14 cellular contexts compared by ENCODE assay signal in genomic region chr5:6480133-6481051, GRCh38. TPM values are rescaled to one million over a fixed set of nuclear protein-coding genes. Genes with fewer than 3 reads are reported as not detected.
DNase-seq lines count a peak whose midpoint lies in the region; ATAC-seq and TF ChIP-seq lines count a peak whose summit lies in the region.
"Had no signal": no experiment of that assay in that cellular context is flagged by ENCODE, and none has a peak within 500 bp of the region (broad histone marks: within the 10 kb centered on the region; RNA-seq: fewer than 3 reads in every experiment).

No MANE protein-coding gene starts in this region.

- BruUV-seq in Calu3 (replicated peaks; lab: Mats Ljungman, UMichigan), result no TSS peak

- H3K27me3 Mint-ChIP-seq in activated B cell treated with CpG ODN at 0.5 μM for 24 hours (peaks cover 2% of the 10 kb centered on the region), Calu3 (ENCODE audit: unreplicated experiment) (peaks cover 48% of the 10 kb centered on the region)

- H3K9me3 Mint-ChIP-seq in activated B cell treated with CpG ODN at 0.5 μM for 24 hours, result no peaks in the 10 kb centered on the region
- H3K9me3 Mint-ChIP-seq in Calu3 (ENCODE audit: low read depth, unreplicated experiment), result no peaks in the 10 kb centered on the region
- H3K9me3 Mint-ChIP-seq: T-cell had no signal

- peaks cover 36% of the 10 kb centered on the region for H3K4me1 Mint-ChIP-seq in activated B cell treated with CpG ODN at 0.5 μM for 24 hours
- no peaks in the 10 kb centered on the region for H3K4me1 Mint-ChIP-seq in Calu3 (ENCODE audit: low read depth, unreplicated experiment)

- H3K27ac Mint-ChIP-seq in activated B cell treated with CpG ODN at 0.5 μM for 24 hours (peak overlapping the region; percentile 53), Calu3 (ENCODE audit: unreplicated experiment) (no peak overlapping the region)
- H3K27ac Mint-ChIP-seq: T-cell had no signal

- POLR2A ChIA-PET in activated B cell treated with CpG ODN at 0.5 μM for 24 hours (lab: Charles Lee) (no interaction called here), HEK293T (lab: Yijun Ruan, JAX) (no interaction called here)

- DNase-seq in activated B cell treated with CpG ODN at 0.5 μM for 24 hours (no peak), Calu3 (no peak), mucosa of gallbladder (ENCODE audit: low spot score) (no peak), HEK293T (ENCODE audit: extremely low spot score) (no peak), NCI-H1092 treated with DMSO at 0.1 percent for 48 hours (lab: John Stamatoyannopoulos, UW) (no peak)
- DNase-seq: Caco-2; foreskin fibroblast; mammary epithelial cell; NCI-H146; stimulated activated naive CD8-positive, alpha-beta T cell treated with anti-CD3 and anti-CD28 coated beads, Interleukin-15, Interleukin-2, amounts not matched to agents 100 U/mL and 50 U/mL, for 24 hours; T-cell had no signal

- no peaks in the 10 kb centered on the region for H3K36me3 Mint-ChIP-seq in activated B cell treated with CpG ODN at 0.5 μM for 24 hours (ENCODE audit: low read depth)
- H3K36me3 Mint-ChIP-seq in Calu3 (ENCODE audit: insufficient read depth, unreplicated experiment), result peaks cover 5% of the 10 kb centered on the region
- H3K36me3 Mint-ChIP-seq: T-cell had no signal

- intact Hi-C loops in activated B cell treated with CpG ODN at 0.5 μM for 24 hours (cut with micrococcal nuclease), result loop anchor here (2.0 to 10.0 kb wide), 4 partner anchors 30 to 1058 kb away; partner anchors contain the start of gene ICE1
- intact Hi-C loops in Calu3 (cut with micrococcal nuclease; ENCODE audit: unreplicated experiment), result no loop called here

- TF ChIP-seq CTCF in activated B cell treated with CpG ODN at 0.5 μM for 24 hours (IDR thresholded peaks at IDR 0.05) (no peak), Calu3 (IDR thresholded peaks at IDR 0.05; ENCODE audit: unreplicated experiment) (no peak)

- H3K4me3 Mint-ChIP-seq in activated B cell treated with CpG ODN at 0.5 μM for 24 hours (no peak overlapping the region), Calu3 (ENCODE audit: low read depth, unreplicated experiment) (no peak overlapping the region)
- H3K4me3 Mint-ChIP-seq: T-cell had no signal

- peak; percentile 30 for ATAC-seq in GM18499 (IDR thresholded peaks at IDR 0.05; ENCODE audit: insufficient read depth, unreplicated experiment)
- ATAC-seq in GM21381 (IDR thresholded peaks at IDR 0.05; ENCODE audit: unreplicated experiment), result peak; percentile 52
- peak; percentile 51 for ATAC-seq in HG03103 (IDR thresholded peaks at IDR 0.05; ENCODE audit: low read depth, unreplicated experiment)
- ATAC-seq in activated B cell treated with CpG ODN at 0.5 μM for 24 hours (ENCODE audit: low read depth), result no peak
- ATAC-seq: stimulated activated naive CD8-positive, alpha-beta T cell treated with anti-CD3 and anti-CD28 coated beads, Interleukin-15, Interleukin-2, amounts not matched to agents 100 U/mL and 50 U/mL, for 24 hours; T-cell had no signal

- CTCF ChIA-PET in activated B cell treated with CpG ODN at 0.5 μM for 24 hours (lab: Charles Lee), result no interaction called here
- CTCF ChIA-PET in Calu3 (lab: Charles Lee), result interaction anchor here (0.6 kb wide), 1 partner anchor 144 kb away, joined by 3 read pairs; no protein-coding TSS in a partner anchor
- CTCF ChIA-PET in HEK293T (lab: Yijun Ruan, JAX), result interaction anchor here (0.6 to 0.9 kb wide), 2 partner anchors 8 to 28 kb away, joined by 3 to 8 read pairs; no protein-coding TSS in a partner anchor

TF ChIP-seq in HEK293T, 16 proteins besides CTCF, POLR2A, EP300 and RAD21:
- TF ChIP-seq FOXK2 (IDR thresholded peaks at IDR 0.05) (no peak), ELF4 (IDR thresholded peaks at IDR 0.05) (no peak), PKNOX1 (IDR thresholded peaks at IDR 0.05) (no peak), HDGF (IDR thresholded peaks at IDR 0.05; ENCODE audit: borderline replicate concordance) (no peak), ARNT (IDR thresholded peaks at IDR 0.05) (no peak), ZNF384 (IDR thresholded peaks at IDR 0.05) (no peak), NFRKB (IDR thresholded peaks at IDR 0.05) (no peak), L3MBTL2 (conservative IDR thresholded peaks at IDR 0.05) (no peak), CTBP1 (IDR thresholded peaks at IDR 0.05; ENCODE audit: borderline replicate concordance) (no peak), TARDBP (IDR thresholded peaks at IDR 0.05) (no peak), LEF1 (IDR thresholded peaks at IDR 0.05; ENCODE audit: borderline replicate concordance) (no peak), BHLHE40 (IDR thresholded peaks at IDR 0.05; ENCODE audit: borderline replicate concordance) (no peak), FOXA1 (IDR thresholded peaks at IDR 0.05) (no peak), SP1 (IDR thresholded peaks at IDR 0.05) (no peak), SUZ12 (IDR thresholded peaks at IDR 0.05) (no peak), FOXM1 (IDR thresholded peaks at IDR 0.05; ENCODE audit: borderline replicate concordance) (no peak)

RNA-seq across cellular contexts. Expression of gene UBE2QL1, which starts 31.7 kb away (rescaled TPM):
- total RNA-seq in activated B cell treated with CpG ODN at 0.5 μM for 24 hours (1.2 and 1.3 TPM in 2 replicates), Calu3 (2022) (not detected in 2 replicates), mucosa of gallbladder (1.6 TPM)
- total RNA-seq: Caco-2 had no signal
